ENCODE assay signal across 21 cellular contexts in the genomic region with DNA sequence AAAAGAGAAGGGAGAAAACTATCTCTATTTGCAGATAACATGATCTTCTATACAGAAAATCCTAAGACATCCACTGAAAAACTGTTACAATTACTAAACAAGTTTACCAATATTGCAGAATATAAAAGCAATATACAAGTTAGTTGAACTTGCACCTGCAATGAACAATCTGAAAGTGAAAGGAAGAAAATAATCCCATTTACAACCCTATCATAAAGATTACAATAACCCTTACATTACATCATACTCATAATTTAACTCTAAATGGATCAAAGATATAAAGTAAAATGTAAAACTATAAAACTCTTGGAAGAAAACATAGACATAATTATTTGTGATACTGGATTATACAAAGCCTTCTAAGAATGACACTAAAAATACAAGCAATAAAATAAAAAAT.
DNase-seq lines count a peak whose midpoint lies in the region; ATAC-seq, FAIRE-seq and TF ChIP-seq lines count a peak whose summit lies in the region.
"Had no signal": no experiment of that assay in that cellular context is flagged by ENCODE, and none has a peak within 500 bp of the region (broad histone marks: within the 10 kb centered on the region; RNA-seq: fewer than 3 reads in every experiment).

No MANE protein-coding gene starts in this region.

- peak; percentile 97 for ATAC-seq in left colon
- no peak for ATAC-seq in GM21528 (IDR thresholded peaks at IDR 0.05; ENCODE audit: low FRiP score, unreplicated experiment)
- ATAC-seq: CD8-positive, alpha-beta T cell; GM12878; GM23338; HCT116 had no signal

- H3K36me3 Mint-ChIP-seq in endothelial cell (ENCODE audit: low read depth, unreplicated experiment) (no peaks in the 10 kb centered on the region), progenitor cell of endocrine pancreas (ENCODE audit: insufficient read depth) (no peaks in the 10 kb centered on the region)
- H3K36me3 Mint-ChIP-seq: CD4-positive, CD25-positive, alpha-beta regulatory T cell; CD8-positive, alpha-beta T cell had no signal

- H3K4me3 Mint-ChIP-seq in endothelial cell (ENCODE audit: unreplicated experiment) (no peak overlapping the region), progenitor cell of endocrine pancreas (ENCODE audit: low read depth) (no peak overlapping the region)
- H3K4me3 Mint-ChIP-seq: CD4-positive, CD25-positive, alpha-beta regulatory T cell; CD8-positive, alpha-beta T cell; GM23338; H9; HFFc6 had no signal

- no peaks in the 10 kb centered on the region for H3K27me3 Mint-ChIP-seq in endothelial cell (ENCODE audit: unreplicated experiment)
- H3K27me3 Mint-ChIP-seq in progenitor cell of endocrine pancreas, result no peaks in the 10 kb centered on the region
- H3K27me3 Mint-ChIP-seq: CD4-positive, CD25-positive, alpha-beta regulatory T cell had no signal

- DNase-seq in GM19239 (ENCODE audit: insufficient read length, low spot score) (no peak), OCI-M1 (lab: John Stamatoyannopoulos, UW) (peak; percentile 34), left colon (no peak), endothelial cell (ENCODE audit: low spot score) (no peak), NCI-H1092 (lab: John Stamatoyannopoulos, UW) (no peak), progenitor cell of endocrine pancreas (ENCODE audit: low spot score, unreplicated experiment) (no peak)
- DNase-seq: 8988T; C1 segment of cervical spinal cord; Caco-2; CD4-positive, CD25-positive, alpha-beta regulatory T cell; CD8-positive, alpha-beta T cell; DMS153; DND-41; GDM1; H9; HFFc6 had no signal

- FAIRE-seq in A204.1 (lab: Jason Lieb, UNC), result peak; percentile 70
- peak; percentile 48 for FAIRE-seq in GM19239 (lab: Jason Lieb, UNC)
- FAIRE-seq: GM12878 had no signal

- H3K9me3 Mint-ChIP-seq in endothelial cell (ENCODE audit: unreplicated experiment) (no peaks in the 10 kb centered on the region), progenitor cell of endocrine pancreas (ENCODE audit: low read depth) (no peaks in the 10 kb centered on the region)
- H3K9me3 Mint-ChIP-seq: CD4-positive, CD25-positive, alpha-beta regulatory T cell; CD8-positive, alpha-beta T cell; GM23338; H9; HFFc6 had no signal

- intact Hi-C loops in left colon (cut with DNase I, micrococcal nuclease), result no loop called here

- TF ChIP-seq CTCF in endothelial cell (IDR thresholded peaks at IDR 0.05; ENCODE audit: unreplicated experiment), result no peak
- TF ChIP-seq CTCF in progenitor cell of endocrine pancreas (IDR thresholded peaks at IDR 0.05; ENCODE audit: unreplicated experiment), result no peak

- H3K4me1 Mint-ChIP-seq in endothelial cell (ENCODE audit: unreplicated experiment) (no peaks in the 10 kb centered on the region), progenitor cell of endocrine pancreas (ENCODE audit: low read depth) (peaks cover 3% of the 10 kb centered on the region)
- H3K4me1 Mint-ChIP-seq: GM23338, H9 had no signal

- H3K27ac Mint-ChIP-seq in endothelial cell (ENCODE audit: unreplicated experiment) (no peak overlapping the region), progenitor cell of endocrine pancreas (no peak overlapping the region)
- H3K27ac Mint-ChIP-seq: CD8-positive, alpha-beta T cell; GM23338; HFFc6 had no signal
